16 cellular contexts compared by ENCODE assay signal in genomic region chr20:25402583-25402982, GRCh38.
"Had no signal": no experiment of that assay in that cellular context is flagged by ENCODE, and none has a peak within 500 bp of the region (broad histone marks: within the 10 kb centered on the region; RNA-seq: fewer than 3 reads in every experiment).

No MANE protein-coding gene starts in this region.

- H3K27ac ChIP-seq: brain microvascular endothelial cell, esophagus muscularis mucosa, psoas muscle, sigmoid colon, upper lobe of right lung had no signal

- ATAC-seq: left lobe of liver; psoas muscle; stimulated activated naive CD8-positive, alpha-beta T cell treated with anti-CD3 and anti-CD28 coated beads, Interleukin-15, Interleukin-2, amounts not matched to agents 100 U/mL and 50 U/mL, for 24 hours; upper lobe of right lung had no signal

- H3K36me3 ChIP-seq: brain microvascular endothelial cell, esophagus muscularis mucosa, sigmoid colon, upper lobe of right lung had no signal

- H3K27me3 ChIP-seq: brain microvascular endothelial cell, esophagus muscularis mucosa, sigmoid colon, upper lobe of right lung had no signal

- H3K27ac Mint-ChIP-seq: activated naive CD4-positive, alpha-beta T cell treated with anti-CD3 and anti-CD28 coated beads, Interleukin-2, amount 50 U/mL, for 24 hours; nephron had no signal

- H3K27me3 Mint-ChIP-seq: activated naive CD4-positive, alpha-beta T cell treated with anti-CD3 and anti-CD28 coated beads, Interleukin-2, amount 50 U/mL, for 24 hours had no signal

- H3K4me3 ChIP-seq: esophagus muscularis mucosa, psoas muscle, sigmoid colon, upper lobe of right lung had no signal

- DNase-seq: activated CD4-positive, alpha-beta T cell treated with anti-CD3 and anti-CD28 coated beads, Interleukin-2, amount 50 U/mL, for 1 hour; activated T-cell treated with anti-CD3 and anti-CD28 coated beads, Interleukin-2, amount 50 U/mL, for 1 hour; amniotic stem cell; brain microvascular endothelial cell; cerebellar nuclear complex; foreskin fibroblast; psoas muscle; sigmoid colon; stimulated activated CD4-positive, alpha-beta T cell treated with anti-CD3 and anti-CD28 coated beads, Interleukin-2, amount 100 ng/mL, for 24 hours; stimulated activated CD8-positive, alpha-beta memory T cell treated with anti-CD3 and anti-CD28 coated beads, Interleukin-4, amount 100 ng/mL, for 48 hours; stimulated activated naive CD8-positive, alpha-beta T cell treated with anti-CD3 and anti-CD28 coated beads, Interleukin-15, Interleukin-2, amounts not matched to agents 100 U/mL and 50 U/mL, for 24 hours; upper lobe of right lung had no signal

- H3K4me1 ChIP-seq: psoas muscle, upper lobe of right lung had no signal

- H3K9me3 ChIP-seq: upper lobe of right lung had no signal

- H3K4me3 Mint-ChIP-seq: activated naive CD4-positive, alpha-beta T cell treated with anti-CD3 and anti-CD28 coated beads, Interleukin-2, amount 50 U/mL, for 24 hours; nephron had no signal
